Comparison of ENCODE assay signal across 12 cellular contexts in the genomic region with DNA sequence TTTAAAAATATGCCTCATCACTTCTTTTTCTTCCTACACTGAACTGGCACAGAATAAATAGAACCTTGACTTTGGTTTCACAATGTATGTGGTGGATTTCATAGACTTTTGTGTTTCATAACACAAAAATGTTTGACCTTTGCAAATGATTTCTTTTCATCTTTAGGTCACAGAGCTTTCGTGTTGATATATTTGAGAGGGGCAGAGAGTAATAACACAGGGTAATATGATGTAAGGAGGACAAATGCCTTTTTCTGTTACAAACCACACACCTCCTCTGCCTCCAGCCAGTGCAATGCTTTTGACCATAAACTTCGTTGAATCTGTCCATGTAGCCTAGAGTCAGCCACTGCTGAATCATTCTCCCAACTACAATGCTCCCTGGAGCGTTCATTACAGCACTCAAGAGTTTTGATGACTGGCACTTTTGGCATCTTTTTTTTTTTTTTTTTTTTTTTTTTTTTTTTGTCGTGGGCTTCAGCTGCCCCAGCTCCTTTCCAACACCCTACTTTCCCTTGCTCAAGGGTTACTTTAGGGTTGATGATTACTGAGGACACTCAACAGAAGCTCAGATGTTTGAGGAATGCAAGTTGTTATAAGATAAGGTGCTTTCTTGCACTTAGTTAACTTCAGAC. TPM values are rescaled to one million over a fixed set of nuclear protein-coding genes. Genes with fewer than 3 reads are reported as not detected.
DNase-seq lines count a peak whose midpoint lies in the region; ATAC-seq, FAIRE-seq and TF ChIP-seq lines count a peak whose summit lies in the region.
"Had no signal": no experiment of that assay in that cellular context is flagged by ENCODE, and none has a peak within 500 bp of the region (broad histone marks: within the 10 kb centered on the region; RNA-seq: fewer than 3 reads in every experiment).

No MANE protein-coding gene starts in this region.

- ATAC-seq in A549, result peak; percentile 98 to 99
- no peak for ATAC-seq in GM19463 (IDR thresholded peaks at IDR 0.05; ENCODE audit: unreplicated experiment)
- ATAC-seq in GM21381 (IDR thresholded peaks at IDR 0.05; ENCODE audit: unreplicated experiment), result no peak

- peak overlapping the region; percentile 83 to 88 for H3K27ac ChIP-seq in A549
- H3K27ac ChIP-seq in hepatocyte, result peak overlapping the region; percentile 55
- H3K27ac ChIP-seq: psoas muscle had no signal

- TF ChIP-seq RAD21 in A549 (conservative IDR thresholded peaks at IDR 0.05 in 1 of 2, IDR thresholded peaks at IDR 0.05 in 1 of 2), result 0 out of 5 replicates have a peak, but pooled peaks of 1 of the 2 experiments have one; percentile 12

- H3K4me1 ChIP-seq in A549, result peaks cover 41% of the 10 kb centered on the region
- peaks cover 19% of the 10 kb centered on the region for H3K4me1 ChIP-seq in hepatocyte (ENCODE audit: insufficient read depth)
- H3K4me1 ChIP-seq: psoas muscle had no signal

- H3K79me2 ChIP-seq in hepatocyte, result no peaks in the 10 kb centered on the region

- no peaks in the 10 kb centered on the region for H4K20me1 ChIP-seq in hepatocyte (ENCODE audit: insufficient read depth, poor library complexity, severe bottlenecking)
- H4K20me1 ChIP-seq: BLaER1 treated with 17β-estradiol and CSF1 and Interleukin-3, amounts not matched to agents 10 nM and 100 nM had no signal

- no peak overlapping the region for H2AFZ ChIP-seq in hepatocyte

- H3K27me3 Mint-ChIP-seq in endothelial cell (ENCODE audit: unreplicated experiment), result no peaks in the 10 kb centered on the region

- H3K9me3 Mint-ChIP-seq in endothelial cell (ENCODE audit: unreplicated experiment), result no peaks in the 10 kb centered on the region
- H3K9me3 Mint-ChIP-seq: stimulated activated naive CD8-positive, alpha-beta T cell treated with anti-CD3 and anti-CD28 coated beads, Interleukin-15, Interleukin-2, amounts not matched to agents 100 ng/mL and 50 ng/mL, for 24 hours had no signal

- no peak overlapping the region for H3K27ac Mint-ChIP-seq in endothelial cell (ENCODE audit: unreplicated experiment)
- H3K27ac Mint-ChIP-seq: stimulated activated naive CD8-positive, alpha-beta T cell treated with anti-CD3 and anti-CD28 coated beads, Interleukin-15, Interleukin-2, amounts not matched to agents 100 ng/mL and 50 ng/mL, for 24 hours had no signal

- H3K36me3 Mint-ChIP-seq in endothelial cell (ENCODE audit: low read depth, unreplicated experiment), result no peaks in the 10 kb centered on the region

- TF ChIP-seq POLR2A in A549 (IDR thresholded peaks at IDR 0.05; ENCODE audit: low read length), result no peak

- peaks cover 22% of the 10 kb centered on the region for H3K4me1 Mint-ChIP-seq in endothelial cell (ENCODE audit: unreplicated experiment)

- peak; percentile 81 to 87; a peak in 4 of 5 replicates for TF ChIP-seq EP300 in A549 (IDR thresholded peaks at IDR 0.05)

- H3K4me3 Mint-ChIP-seq in endothelial cell (ENCODE audit: unreplicated experiment), result no peak overlapping the region
- H3K4me3 Mint-ChIP-seq: stimulated activated naive CD8-positive, alpha-beta T cell treated with anti-CD3 and anti-CD28 coated beads, Interleukin-15, Interleukin-2, amounts not matched to agents 100 ng/mL and 50 ng/mL, for 24 hours had no signal

- peak overlapping the region; percentile 54 for H3K4me2 ChIP-seq in A549
- H3K4me2 ChIP-seq in hepatocyte, result peak overlapping the region; percentile 15

- POLR2A ChIA-PET in A549 (lab: Yijun Ruan, JAX), result interaction anchor here (0.6 to 1.7 kb wide), 8 partner anchors 11 to 621 kb away, joined by 3 to 8 read pairs (median 6); a partner anchor contains a TSS

- H3K9me3 ChIP-seq in A549 (no peaks in the 10 kb centered on the region), hepatocyte (ENCODE audit: low read depth) (no peaks in the 10 kb centered on the region)
- H3K9me3 ChIP-seq: psoas muscle had no signal

- WGBS in A549 (ENCODE audit: missing lambda C conversion rate), result 1% methylated on average over 4 of the region's 4 CpGs
- 20% methylated on average over 4 of the region's 4 CpGs for WGBS in hepatocyte (ENCODE audit: low lambda C conversion rate, missing lambda C conversion rate)

- H3K9me2 ChIP-seq in hepatocyte (replicated peaks; ENCODE audit: insufficient read depth), result no peaks in the 10 kb centered on the region

- H3K4me3 ChIP-seq in A549 (no peak overlapping the region), hepatocyte (no peak overlapping the region)
- H3K4me3 ChIP-seq: BLaER1 treated with 17β-estradiol and CSF1 and Interleukin-3, amounts not matched to agents 10 nM and 100 nM; psoas muscle had no signal

- CTCF ChIA-PET in A549 (lab: Yijun Ruan, JAX), result interaction anchor here (0.6 to 3.5 kb wide), 5 partner anchors 12 to 1121 kb away, joined by 3 to 13 read pairs (median 3); no protein-coding TSS in a partner anchor

- DNase-seq in A549 (ENCODE audit: low read depth in 1 of 2, low spot score in 1 of 2) (peak; percentile 62 to 89), HS-27A (ENCODE audit: low read depth) (peak; percentile 34), SW480 (ENCODE audit: low spot score) (peak; percentile 57), hepatocyte (ENCODE audit: low spot score) (peak; percentile 63), endothelial cell (ENCODE audit: low spot score) (no peak), GM19238 (ENCODE audit: insufficient read length, low spot score) (no peak)
- DNase-seq: activated T-cell treated with anti-CD3 and anti-CD28 coated beads, Interleukin-2, amount 50 U/mL, for 48 hours; psoas muscle had no signal

- no peaks in the 10 kb centered on the region for H3K27me3 ChIP-seq in hepatocyte
- H3K27me3 ChIP-seq: BLaER1 treated with 17β-estradiol and CSF1 and Interleukin-3, amounts not matched to agents 10 nM and 100 nM had no signal

- H3K36me3 ChIP-seq in hepatocyte (replicated peaks; ENCODE audit: insufficient read depth, low read depth), result no peaks in the 10 kb centered on the region
- H3K36me3 ChIP-seq: BLaER1 treated with 17β-estradiol and CSF1 and Interleukin-3, amounts not matched to agents 10 nM and 100 nM had no signal

- no peak for TF ChIP-seq CTCF in A549 (IDR thresholded peaks at IDR 0.05)
- TF ChIP-seq CTCF in hepatocyte (IDR thresholded peaks at IDR 0.05; ENCODE audit: poor library complexity), result no peak
- TF ChIP-seq CTCF in endothelial cell (IDR thresholded peaks at IDR 0.05; ENCODE audit: unreplicated experiment), result no peak

- peak; percentile 59 for FAIRE-seq in A549 (lab: Jason Lieb, UNC)

TF ChIP-seq in A549, 52 proteins besides CTCF, POLR2A, EP300 and RAD21:
- TF ChIP-seq, protein P1, sequence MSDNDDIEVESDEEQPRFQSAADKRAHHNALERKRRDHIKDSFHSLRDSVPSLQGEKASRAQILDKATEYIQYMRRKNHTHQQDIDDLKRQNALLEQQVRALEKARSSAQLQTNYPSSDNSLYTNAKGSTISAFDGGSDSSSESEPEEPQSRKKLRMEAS (IDR thresholded peaks at IDR 0.05), result peak; percentile 43; the same call in 1 of the 2 replicates
- TF ChIP-seq, protein P2, sequence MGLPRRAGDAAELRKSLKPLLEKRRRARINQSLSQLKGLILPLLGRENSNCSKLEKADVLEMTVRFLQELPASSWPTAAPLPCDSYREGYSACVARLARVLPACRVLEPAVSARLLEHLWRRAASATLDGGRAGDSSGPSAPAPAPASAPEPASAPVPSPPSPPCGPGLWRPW (IDR thresholded peaks at IDR 0.05), result peak; percentile 95
- TF ChIP-seq JUN (IDR thresholded peaks at IDR 0.05) (peak; percentile 87 to 90), JUNB (IDR thresholded peaks at IDR 0.05) (peak; percentile 90), ESRRA (IDR thresholded peaks at IDR 0.05; ENCODE audit: borderline replicate concordance, low read length) (0 out of 2 replicates have a peak, but pooled peaks have one; percentile 25), MAFK (IDR thresholded peaks at IDR 0.05; ENCODE audit: partially characterized antibody) (peak; percentile 97), FOSL2 (IDR thresholded peaks at IDR 0.05) (peak; percentile 70; the same call in 1 of the 2 replicates), FOSL2 (CRISPR knock-in tag; IDR thresholded peaks at IDR 0.05) (peak; percentile 83), HOXB13 (CRISPR knock-in tag; IDR thresholded peaks at IDR 0.05; ENCODE audit: low read depth) (no peak), GATA3 (IDR thresholded peaks at IDR 0.05; ENCODE audit: borderline replicate concordance) (peak; percentile 23; the same call in 1 of the 2 replicates), NFE2L2 (conservative IDR thresholded peaks at IDR 0.05; ENCODE audit: low read length) (peak; percentile 92), CEBPB (IDR thresholded peaks at IDR 0.05) (peak; percentile 78 to 97), NR3C1 (IDR thresholded peaks at IDR 0.05) (no peak), FOXS1 (CRISPR knock-in tag; IDR thresholded peaks at IDR 0.05) (no peak), RFX5 (IDR thresholded peaks at IDR 0.05) (no peak), ZNF302 (CRISPR knock-in tag; IDR thresholded peaks at IDR 0.05) (no peak), HDAC2 (IDR thresholded peaks at IDR 0.05) (no peak), EHMT2 (IDR thresholded peaks at IDR 0.05; ENCODE audit: low read depth) (no peak)
- TF ChIP-seq, protein P3, sequence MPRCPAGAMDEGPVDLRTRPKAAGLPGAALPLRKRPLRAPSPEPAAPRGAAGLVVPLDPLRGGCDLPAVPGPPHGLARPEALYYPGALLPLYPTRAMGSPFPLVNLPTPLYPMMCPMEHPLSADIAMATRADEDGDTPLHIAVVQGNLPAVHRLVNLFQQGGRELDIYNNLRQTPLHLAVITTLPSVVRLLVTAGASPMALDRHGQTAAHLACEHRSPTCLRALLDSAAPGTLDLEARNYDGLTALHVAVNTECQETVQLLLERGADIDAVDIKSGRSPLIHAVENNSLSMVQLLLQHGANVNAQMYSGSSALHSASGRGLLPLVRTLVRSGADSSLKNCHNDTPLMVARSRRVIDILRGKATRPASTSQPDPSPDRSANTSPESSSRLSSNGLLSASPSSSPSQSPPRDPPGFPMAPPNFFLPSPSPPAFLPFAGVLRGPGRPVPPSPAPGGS (IDR thresholded peaks at IDR 0.05), result peak; percentile 66; the same call in 1 of the 3 replicates

RNA-seq across cellular contexts. Expression of a gene that starts 11.4 kb away (rescaled TPM):
- 74.2 and 75.1 TPM in 2 replicates for polyA plus RNA-seq in A549 (2011; rRNA removed)
- 32.0 and 37.7 TPM in 2 replicates for polyA plus RNA-seq in A549 (2012; cell fraction: cytosol; rRNA removed)
- polyA plus RNA-seq in A549 (2012; cell fraction: nucleus; rRNA removed), result 33.0 and 43.9 TPM in 2 replicates
- polyA plus RNA-seq in A549 (2017; fragmentation: RNase III; extraction: RNeasy Plus Mini Kit Qiagen cat#74134 plus additional on column Dnase treatment), result 46.8 to 51.2 TPM (median 47.6 TPM) in 3 replicates
- polyA minus RNA-seq in A549 (2011; rRNA and poly(A)+ RNA removed), result 39.6 and 42.7 TPM in 2 replicates
- 0.24 and 0.47 TPM in 2 replicates for total RNA-seq in hepatocyte
- polyA plus RNA-seq in hepatocyte, result not detected in 2 replicates
- 30.2 TPM for total RNA-seq in endothelial cell (ENCODE audit: unreplicated experiment)

Comparison
In these comparisons a context has a peak if more than half of its experiments do, and no peak if none do; other contexts are left out.
1. ATAC-seq: peak in A549 (2 of 2); none in GM19463 (single experiment) and GM21381 (single experiment).
2. DNase-seq: peak in A549 (2 of 2), HS-27A (single experiment), SW480 (single experiment) and hepatocyte (single experiment); none in endothelial cell (single experiment) and GM19238 (single experiment).
3. RNA of a gene that starts 11.4 kb away (total RNA-seq): 30.2 TPM in endothelial cell (single experiment); 0.24 to 0.47 TPM in hepatocyte; every median in the first group is over 10 times any median in the second.